Comparison of ENCODE assay signal across 8 cellular contexts in the genomic region with DNA sequence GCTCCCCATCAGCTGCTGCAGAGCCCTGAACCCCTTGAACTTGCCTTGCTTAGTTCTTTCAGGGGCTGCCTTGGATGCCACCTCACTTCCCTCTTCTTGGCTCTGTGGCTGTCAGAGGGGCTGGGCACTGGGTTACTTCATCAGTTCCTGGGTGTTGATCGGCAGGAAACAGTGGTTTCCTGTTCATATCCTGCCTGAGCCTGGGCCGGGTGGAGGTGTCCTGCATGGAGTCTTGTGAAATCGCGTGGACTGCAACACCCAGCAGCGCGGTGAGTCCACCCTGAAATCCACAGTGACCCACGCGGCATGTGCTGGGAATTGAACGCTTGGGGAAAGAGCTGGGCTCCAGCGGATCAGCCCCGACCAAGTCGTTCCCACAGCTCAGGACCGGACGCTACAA.
DNase-seq lines count a peak whose midpoint lies in the region; ATAC-seq and TF ChIP-seq lines count a peak whose summit lies in the region.

No MANE protein-coding gene starts in this region.

- H3K36me3 ChIP-seq in thyroid gland, result no peaks in the 10 kb centered on the region

- H3K27ac ChIP-seq in thyroid gland, result no peak overlapping the region

- peaks cover 0 to 14% of the 10 kb centered on the region in 2 donors for H3K4me1 ChIP-seq in thyroid gland

- no peaks in the 10 kb centered on the region for H3K9me3 ChIP-seq in thyroid gland

- peak; percentile 34 for DNase-seq in AG10803 (ENCODE audit: low read depth)
- peak; percentile 55 for DNase-seq in HT1080 (ENCODE audit: low read depth)
- peak; percentile 13 for DNase-seq in activated T-cell treated with anti-CD3 and anti-CD28 coated beads for 4 hours
- DNase-seq in iris pigment epithelial cell (ENCODE audit: low read depth), result peak; percentile 35
- DNase-seq in thyroid gland, result peak; percentile 3 to 11
- no peak for DNase-seq in NCI-H69 (lab: John Stamatoyannopoulos, UW)
- no peak for DNase-seq in NCI-H82 (lab: John Stamatoyannopoulos, UW)

- TF ChIP-seq CTCF in AG10803 (conservative IDR thresholded peaks at IDR 0.05; ENCODE audit: low read length) (no peak), thyroid gland (IDR thresholded peaks at IDR 0.05) (no peak)

- WGBS in thyroid gland, 2 donors, result 69 to 80% methylated on average over 13 to 14 of the region's 14 CpGs

- intact Hi-C loops in thyroid gland (cut with DNase I), result loop anchor here (10.0 kb wide), 1 partner anchor 1069 kb away; no protein-coding TSS in a partner anchor

- TF ChIP-seq POLR2A in thyroid gland (IDR thresholded peaks at IDR 0.05), result no peak

- H3K27me3 ChIP-seq in thyroid gland, result no peaks in the 10 kb centered on the region

- ATAC-seq in GM18873 (IDR thresholded peaks at IDR 0.05; ENCODE audit: low FRiP score, unreplicated experiment), result no peak

- H3K4me3 ChIP-seq in AG10803 (ENCODE audit: low read length) (no peak overlapping the region), thyroid gland (replicated peaks in 1 of 3) (no peak overlapping the region)

Comparison
In these comparisons a context has a peak if more than half of its experiments do, and no peak if none do; other contexts are left out.
1. DNase-seq: peak in AG10803 (single experiment), HT1080 (single experiment), activated T-cell treated with anti-CD3 and anti-CD28 coated beads for 4 hours (single experiment), iris pigment epithelial cell (single experiment) and thyroid gland (2 of 2); none in NCI-H69 (single experiment) and NCI-H82 (single experiment).